26 cellular contexts compared by ENCODE assay signal in the genomic region with DNA sequence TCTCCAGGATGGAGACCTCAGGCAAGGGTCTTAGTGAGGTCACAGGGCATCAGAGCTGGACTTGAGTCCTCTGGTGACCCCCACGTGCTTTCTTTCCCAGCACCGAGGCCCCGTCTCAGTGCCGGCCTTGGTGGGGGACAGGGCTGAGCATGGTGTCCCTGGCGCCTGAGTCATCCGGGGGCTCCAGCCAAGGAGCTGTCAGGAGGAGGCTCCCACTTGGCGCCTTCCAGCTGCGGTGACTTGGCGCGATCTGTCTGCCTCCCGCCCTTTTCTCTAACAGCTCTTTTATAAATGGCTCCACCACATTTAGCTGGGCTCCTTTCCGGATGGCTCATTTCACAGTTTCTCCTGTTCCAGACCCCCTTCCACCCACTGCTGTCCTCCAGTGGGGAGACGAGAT.
A peak's percentile ranks its signal among the peaks of the same experiment; 100 is the strongest.
DNase-seq lines count a peak whose midpoint lies in the region; ATAC-seq and TF ChIP-seq lines count a peak whose summit lies in the region.
"Had no signal": no experiment of that assay in that cellular context is flagged by ENCODE, and none has a peak within 500 bp of the region (broad histone marks: within the 10 kb centered on the region; RNA-seq: fewer than 3 reads in every experiment).

No MANE protein-coding gene starts in this region.

- TF ChIP-seq CTCF in heart right ventricle (IDR thresholded peaks at IDR 0.05) (no peak), testis (IDR thresholded peaks at IDR 0.05) (no peak)

- H3K36me3 ChIP-seq in heart right ventricle (no peaks in the 10 kb centered on the region), testis (ENCODE audit: low read depth, missing control alignments) (no peaks in the 10 kb centered on the region)
- H3K36me3 ChIP-seq: prostate gland had no signal

- intact Hi-C loops in heart right ventricle (cut with DNase I): no loop called here
- intact Hi-C loops in testis (cut with DNase I; ENCODE audit: low total_unique reads): no loop called here

- DNase-seq in ecto neural progenitor cell (ENCODE audit: low spot score): peak; percentile 39
- DNase-seq in heart right ventricle: peak; percentile 33 to 49
- peak; percentile 36 for DNase-seq in middle frontal gyrus (ENCODE audit: extremely low spot score, low spot score)
- DNase-seq in testis: peak; percentile 76
- DNase-seq in 8988T: no peak
- DNase-seq in RPMI8226: no peak
- no peak for DNase-seq in NCI-H748 treated with DMSO at 0.1 percent for 48 hours (lab: John Stamatoyannopoulos, UW)
- DNase-seq: activated CD4-positive, alpha-beta T cell treated with anti-CD3 and anti-CD28 coated beads, Interleukin-2, amount 50 U/mL, for 4 hours; DMS79; effector CD8-positive, alpha-beta T cell; GDM1; GM23248; Kasumi-1; kidney; MV-4-11; NCI-H1436 treated with DMSO at 0.1 percent for 48 hours; NCI-H226; NCI-H526 treated with DMSO at 0.1 percent for 48 hours; PC-9; SHP77 treated with DMSO at 0.1 percent for 48 hours; stimulated activated CD4-positive, alpha-beta T cell treated with anti-CD3 and anti-CD28 coated beads, Interleukin-15, amount 100 ng/mL, for 24 hours; stimulated activated CD4-positive, alpha-beta T cell treated with anti-CD3 and anti-CD28 coated beads, Interleukin-4, amount 100 ng/mL, for 4 hours had no signal

- H3K4me3 ChIP-seq in heart right ventricle (no peak overlapping the region), testis (no peak overlapping the region)
- H3K4me3 ChIP-seq: GM23248, PC-9, prostate gland had no signal

- peak in 7 of 8 donors; percentile 49 to 84 (median 67) for ATAC-seq in heart right ventricle
- no peak for ATAC-seq in GM19035 (IDR thresholded peaks at IDR 0.05; ENCODE audit: unreplicated experiment)
- ATAC-seq: activated CD4-positive, CD25-positive, alpha-beta regulatory T cell treated with anti-CD3 and anti-CD28 coated beads, Interleukin-2, amount 50 U/mL, for 24 hours had no signal

- H3K27ac ChIP-seq in heart right ventricle (no peak overlapping the region), testis (no peak overlapping the region)
- H3K27ac ChIP-seq: C4-2B, GM23248, PC-9, prostate gland had no signal

- WGBS in heart right ventricle, 2 donors: 79 to 81% methylated on average over 13 of the region's 13 CpGs
- WGBS in testis, 2 donors: 51 to 52% methylated on average over 7 to 13 of the region's 13 CpGs

- H3K27me3 ChIP-seq in heart right ventricle (peaks cover 0 to 23% (median 3%) of the 10 kb centered on the region in 7 donors), testis (no peaks in the 10 kb centered on the region)

- TF ChIP-seq POLR2A in testis (IDR thresholded peaks at IDR 0.05): no peak

- H3K9me3 ChIP-seq in heart right ventricle: peaks cover 0 to 5% (median 0%) of the 10 kb centered on the region in 11 donors
- no peaks in the 10 kb centered on the region for H3K9me3 ChIP-seq in testis
- H3K9me3 ChIP-seq: prostate gland had no signal

- H3K4me1 ChIP-seq in heart right ventricle (peaks cover 0 to 5% (median 0%) of the 10 kb centered on the region in 9 donors), testis (no peaks in the 10 kb centered on the region)
- H3K4me1 ChIP-seq: prostate gland had no signal

Comparison
In these comparisons a context has a peak if more than half of its experiments do, and no peak if none do; other contexts are left out.
1. DNase-seq: peak in ecto neural progenitor cell (single experiment), heart right ventricle (2 of 2), middle frontal gyrus (single experiment) and testis (single experiment); none in 8988T (single experiment), RPMI8226 (single experiment) and NCI-H748 treated with DMSO at 0.1 percent for 48 hours (single experiment).